ENCODE assay signal across 30 cellular contexts in the genomic region with DNA sequence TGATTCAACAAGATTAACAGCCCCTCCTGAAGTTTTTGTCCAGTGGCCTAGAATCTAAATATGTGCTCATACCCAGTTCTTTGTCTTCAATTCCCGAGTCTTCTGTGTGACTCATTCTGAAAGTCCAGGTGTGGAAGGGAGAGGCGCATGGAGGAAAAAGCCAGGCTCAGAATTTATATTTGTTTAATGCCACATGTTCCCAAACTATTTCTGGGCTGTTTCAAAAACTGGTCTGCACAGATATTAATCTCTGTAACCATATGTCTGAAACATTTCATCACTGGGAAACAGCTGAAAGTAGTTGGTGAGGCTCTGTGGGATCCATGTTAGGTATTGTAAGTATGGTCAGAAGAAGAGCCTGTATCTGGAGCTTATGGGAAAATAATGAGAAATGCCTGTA.
"Had no signal": no experiment of that assay in that cellular context is flagged by ENCODE, and none has a peak within 500 bp of the region (broad histone marks: within the 10 kb centered on the region; RNA-seq: fewer than 3 reads in every experiment).

No MANE protein-coding gene starts in this region.

- H3K9me3 ChIP-seq: adrenal gland, body of pancreas had no signal

- ATAC-seq: activated CD4-positive, alpha-beta T cell treated with anti-CD3 and anti-CD28 coated beads for 36 hours; activated CD8-positive, alpha-beta T cell treated with anti-CD3 and anti-CD28 coated beads for 36 hours; activated naive CD8-positive, alpha-beta T cell treated with anti-CD3 and anti-CD28 coated beads, Interleukin-2, amount 50 U/mL, for 24 hours; activated T-cell treated with anti-CD3 and anti-CD28 coated beads, Interleukin-2, amount 50 U/mL, for 4 hours; body of pancreas; gastroesophageal sphincter had no signal

- H3K27me3 Mint-ChIP-seq: activated CD4-positive, alpha-beta T cell treated with anti-CD3 and anti-CD28 coated beads for 36 hours; activated CD4-positive, alpha-beta T cell treated with anti-CD3 and anti-CD28 coated beads, Interleukin-2, amount 10 ng/mL, durations not matched to agents 24 days and 14 days; activated CD8-positive, alpha-beta T cell treated with anti-CD3 and anti-CD28 coated beads for 36 hours; activated naive CD4-positive, alpha-beta T cell treated with anti-CD3 and anti-CD28 coated beads, Interleukin-2, amount 50 U/mL, for 24 hours; activated naive CD8-positive, alpha-beta T cell treated with anti-CD3 and anti-CD28 coated beads for 36 hours; activated naive CD8-positive, alpha-beta T cell treated with anti-CD3 and anti-CD28 coated beads, Interleukin-2, amount 50 U/mL, for 24 hours; central memory CD8-positive, alpha-beta T cell; dendritic cell treated with granulocyte-macrophage colony-stimulating factor and Interleukin-4, amounts not matched to agents 40 ng/mL and 50 ng/mL, for 4 days had no signal

- H3K9me3 Mint-ChIP-seq: activated naive CD4-positive, alpha-beta T cell treated with anti-CD3 and anti-CD28 coated beads, Interleukin-2, amount 50 U/mL, for 24 hours had no signal

- H3K4me1 ChIP-seq: adrenal gland, body of pancreas, esophagus muscularis mucosa, gastroesophageal sphincter had no signal

- H3K36me3 Mint-ChIP-seq: activated naive CD4-positive, alpha-beta T cell treated with anti-CD3 and anti-CD28 coated beads, Interleukin-2, amount 50 U/mL, for 24 hours; activated naive CD8-positive, alpha-beta T cell treated with anti-CD3 and anti-CD28 coated beads for 36 hours had no signal

- H3K27me3 ChIP-seq: adrenal gland, body of pancreas, esophagus muscularis mucosa, gastroesophageal sphincter had no signal

- H3K4me3 Mint-ChIP-seq: activated CD4-positive, alpha-beta T cell treated with anti-CD3 and anti-CD28 coated beads for 36 hours; activated CD4-positive, alpha-beta T cell treated with anti-CD3 and anti-CD28 coated beads, Interleukin-2, amount 10 ng/mL, durations not matched to agents 24 days and 14 days; activated CD8-positive, alpha-beta T cell treated with anti-CD3 and anti-CD28 coated beads for 36 hours; activated naive CD4-positive, alpha-beta T cell treated with anti-CD3 and anti-CD28 coated beads for 36 hours; activated naive CD4-positive, alpha-beta T cell treated with anti-CD3 and anti-CD28 coated beads, Interleukin-2, amount 50 U/mL, for 24 hours; activated naive CD8-positive, alpha-beta T cell treated with anti-CD3 and anti-CD28 coated beads for 36 hours; activated naive CD8-positive, alpha-beta T cell treated with anti-CD3 and anti-CD28 coated beads, Interleukin-2, amount 50 U/mL, for 24 hours; activated T-cell treated with anti-CD3 and anti-CD28 coated beads, Interleukin-2, amount 50 U/mL, for 4 hours; activated T-helper 1 cell treated with anti-CD3 and anti-CD28 coated beads, Interleukin-12 subunit alpha, Interleukin-12 subunit beta, Interleukin-2, Interleukin-4 antibody, amounts not matched to agents 30 ng/mL and 10 ng/mL and 1 ng/mL, durations not matched to agents 14 hours and 24 hours and 36 hours; central memory CD8-positive, alpha-beta T cell; dendritic cell treated with granulocyte-macrophage colony-stimulating factor and Interleukin-4, amounts not matched to agents 40 ng/mL and 50 ng/mL, for 4 days; endodermal cell had no signal

- H3K4me3 ChIP-seq: adrenal gland, body of pancreas, coronary artery, dorsolateral prefrontal cortex, esophagus muscularis mucosa, gastroesophageal sphincter had no signal

- H3K4me1 Mint-ChIP-seq: activated CD4-positive, alpha-beta T cell treated with anti-CD3 and anti-CD28 coated beads for 36 hours; activated CD4-positive, alpha-beta T cell treated with anti-CD3 and anti-CD28 coated beads, Interleukin-2, amount 10 ng/mL, durations not matched to agents 24 days and 14 days; activated naive CD4-positive, alpha-beta T cell treated with anti-CD3 and anti-CD28 coated beads, Interleukin-2, amount 50 U/mL, for 24 hours; activated naive CD8-positive, alpha-beta T cell treated with anti-CD3 and anti-CD28 coated beads for 36 hours; activated naive CD8-positive, alpha-beta T cell treated with anti-CD3 and anti-CD28 coated beads, Interleukin-2, amount 50 U/mL, for 24 hours; central memory CD8-positive, alpha-beta T cell; endodermal cell had no signal

- DNase-seq: activated CD4-positive, alpha-beta T cell treated with anti-CD3 and anti-CD28 coated beads for 36 hours; activated CD4-positive, alpha-beta T cell treated with anti-CD3 and anti-CD28 coated beads, Interleukin-2, amount 10 ng/mL, durations not matched to agents 24 days and 14 days; activated CD4-positive, CD25-positive, alpha-beta regulatory T cell; activated CD4-positive, CD25-positive, alpha-beta regulatory T cell treated with anti-CD3 and anti-CD28 coated beads, Interleukin-2, amount 50 U/mL, for 72 hours; activated CD8-positive, alpha-beta memory T cell treated with anti-CD3 and anti-CD28 coated beads for 24 hours; activated CD8-positive, alpha-beta T cell treated with anti-CD3 and anti-CD28 coated beads for 36 hours; activated effector memory CD4-positive, alpha-beta T cell treated with anti-CD3 and anti-CD28 coated beads, Interleukin-2, amount 50 U/mL, for 16 hours; activated naive CD4-positive, alpha-beta T cell treated with anti-CD3 and anti-CD28 coated beads for 36 hours; activated naive CD8-positive, alpha-beta T cell treated with anti-CD3 and anti-CD28 coated beads for 36 hours; activated naive CD8-positive, alpha-beta T cell treated with anti-CD3 and anti-CD28 coated beads, Interleukin-2, amount 50 U/mL, for 24 hours; activated T-cell treated with anti-CD3 and anti-CD28 coated beads, Interleukin-2, amount 50 U/mL, for 4 hours; adrenal gland; amygdala; aorta; body of pancreas; dorsolateral prefrontal cortex; effector memory CD4-positive, alpha-beta T cell; endodermal cell; erythroblast; foreskin melanocyte; head of caudate nucleus; T-helper 2 cell had no signal

- H3K27ac Mint-ChIP-seq: activated CD4-positive, alpha-beta T cell treated with anti-CD3 and anti-CD28 coated beads for 36 hours; activated CD4-positive, alpha-beta T cell treated with anti-CD3 and anti-CD28 coated beads, Interleukin-2, amount 10 ng/mL, durations not matched to agents 24 days and 14 days; activated CD8-positive, alpha-beta T cell treated with anti-CD3 and anti-CD28 coated beads for 36 hours; activated naive CD4-positive, alpha-beta T cell treated with anti-CD3 and anti-CD28 coated beads for 36 hours; activated naive CD4-positive, alpha-beta T cell treated with anti-CD3 and anti-CD28 coated beads, Interleukin-2, amount 50 U/mL, for 24 hours; activated naive CD8-positive, alpha-beta T cell treated with anti-CD3 and anti-CD28 coated beads for 36 hours; activated naive CD8-positive, alpha-beta T cell treated with anti-CD3 and anti-CD28 coated beads, Interleukin-2, amount 50 U/mL, for 24 hours; activated T-helper 1 cell treated with anti-CD3 and anti-CD28 coated beads, Interleukin-12 subunit alpha, Interleukin-12 subunit beta, Interleukin-2, Interleukin-4 antibody, amounts not matched to agents 30 ng/mL and 10 ng/mL and 1 ng/mL, durations not matched to agents 14 hours and 24 hours and 36 hours; activated T-helper 2 cell treated with anti-CD3 and anti-CD28 coated beads, Interferon-gamma antibody, Interleukin-2, Interleukin-4, amounts not matched to agents 10 μg/mL and 5 μg/mL and 100 μg/mL, durations not matched to agents 14 hours and 24 hours and 36 hours; dendritic cell treated with granulocyte-macrophage colony-stimulating factor and Interleukin-4, amounts not matched to agents 40 ng/mL and 50 ng/mL, for 4 days; endodermal cell had no signal

- H3K27ac ChIP-seq: adrenal gland, body of pancreas, coronary artery, dorsolateral prefrontal cortex, esophagus muscularis mucosa, gastroesophageal sphincter had no signal

- H3K36me3 ChIP-seq: adrenal gland, esophagus muscularis mucosa, gastroesophageal sphincter had no signal
